In the genomic region with DNA sequence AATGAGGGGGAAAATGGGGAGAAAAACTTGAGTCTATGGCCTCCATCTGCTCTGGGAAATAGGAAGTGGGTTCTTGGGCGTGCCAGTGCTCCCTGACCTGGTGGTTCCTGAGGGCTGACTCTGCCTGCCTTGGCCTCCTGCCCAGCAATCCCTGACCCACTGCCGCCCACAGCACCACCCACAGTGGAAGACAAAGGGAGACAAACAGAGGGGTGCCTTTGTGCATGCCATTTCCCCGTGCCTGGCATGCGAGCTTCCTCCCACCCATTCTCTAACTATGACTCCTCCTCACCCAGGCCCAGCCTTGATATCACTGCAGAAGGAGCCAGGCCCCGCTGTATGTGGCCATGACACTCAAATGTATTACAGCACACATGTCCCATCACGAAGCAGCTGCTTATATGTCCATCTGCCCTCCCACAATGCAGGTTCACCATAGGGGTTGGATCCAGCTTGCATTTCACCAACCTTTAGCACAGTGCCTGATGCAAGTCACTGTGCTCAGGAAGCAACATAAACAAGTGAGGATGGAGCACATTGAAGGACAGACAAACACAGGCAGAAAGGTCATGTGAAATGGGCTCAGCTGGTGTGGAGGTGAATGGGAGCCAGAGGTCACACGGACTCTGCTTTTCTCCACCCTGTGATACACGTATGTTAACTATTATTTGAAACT, we compare ENCODE assay signal across 10 cellular contexts.
A peak's percentile ranks its signal among the peaks of the same experiment; 100 is the strongest.
DNase-seq lines count a peak whose midpoint lies in the region; ATAC-seq and TF ChIP-seq lines count a peak whose summit lies in the region.
"Had no signal": no experiment of that assay in that cellular context is flagged by ENCODE, and none has a peak within 500 bp of the region (broad histone marks: within the 10 kb centered on the region; RNA-seq: fewer than 3 reads in every experiment).

No MANE protein-coding gene starts in this region.

- H3K27me3 ChIP-seq in GM23338 (ENCODE audit: insufficient read depth) (no peaks in the 10 kb centered on the region), RWPE2 (ENCODE audit: insufficient read depth, poor library complexity, severe bottlenecking) (no peaks in the 10 kb centered on the region)

- H3K4me1 ChIP-seq in GM23338 (ENCODE audit: insufficient read depth) (peaks cover 12% of the 10 kb centered on the region), RWPE2 (ENCODE audit: insufficient read depth, poor library complexity, severe bottlenecking) (peaks cover 65% of the 10 kb centered on the region)

- H3K4me1 Mint-ChIP-seq in GM23338 (peaks cover 33% of the 10 kb centered on the region), WTC11 (peaks cover 30% of the 10 kb centered on the region)

- DNase-seq in GM23338 (ENCODE audit: low spot score) (no peak), RWPE2 (ENCODE audit: low spot score) (peak; percentile 98), epithelial cell of esophagus (ENCODE audit: low read depth) (peak; percentile 76), renal cortical epithelial cell (ENCODE audit: low read depth) (peak; percentile 85), WTC11 (ENCODE audit: low spot score) (no peak), T-helper 1 cell (no peak)
- DNase-seq: NCI-H2171 treated with DMSO at 0.1 percent for 48 hours; stimulated activated naive CD8-positive, alpha-beta T cell treated with anti-CD3 and anti-CD28 coated beads, Interleukin-15, Interleukin-2, amounts not matched to agents 100 U/mL and 50 U/mL, for 24 hours had no signal

- ATAC-seq in GM23338 = peak; percentile 8; the same call in 1 of the 3 replicates
- peak; percentile 59 for ATAC-seq in RWPE2 (ENCODE audit: low read depth)
- no peak for ATAC-seq in WTC11
- no peak for ATAC-seq in HG03565 (IDR thresholded peaks at IDR 0.05; ENCODE audit: unreplicated experiment)
- no peak for ATAC-seq in HG02870 (IDR thresholded peaks at IDR 0.05; ENCODE audit: unreplicated experiment)
- ATAC-seq: stimulated activated naive CD8-positive, alpha-beta T cell treated with anti-CD3 and anti-CD28 coated beads, Interleukin-15, Interleukin-2, amounts not matched to agents 100 U/mL and 50 U/mL, for 24 hours had no signal

- no peak overlapping the region for H3K4me2 ChIP-seq in GM23338

- no peaks in the 10 kb centered on the region for H4K20me1 ChIP-seq in GM23338 (replicated peaks; ENCODE audit: insufficient read depth)

- H3K36me3 ChIP-seq in GM23338 (ENCODE audit: insufficient read depth) (no peaks in the 10 kb centered on the region), RWPE2 (ENCODE audit: low read depth) (no peaks in the 10 kb centered on the region)

- H3K4me3 ChIP-seq in GM23338 = no peak overlapping the region
- H3K4me3 ChIP-seq in RWPE2 (ENCODE audit: severe bottlenecking) = no peak overlapping the region
- no peak overlapping the region for H3K4me3 ChIP-seq in epithelial cell of esophagus (ENCODE audit: low read length)

- H3K4me3 Mint-ChIP-seq in GM23338 (no peak overlapping the region), WTC11 (no peak overlapping the region)

- CTCF ChIA-PET in WTC11 (lab: Charles Lee) = interaction anchor here (1.3 to 8.4 kb wide), 3 partner anchors 48 to 204 kb away, joined by 4 to 144 read pairs (median 4); no protein-coding TSS in a partner anchor

- H3K9me3 Mint-ChIP-seq in GM23338 (no peaks in the 10 kb centered on the region), WTC11 (no peaks in the 10 kb centered on the region)

- peaks cover 9% of the 10 kb centered on the region for H3K27me3 Mint-ChIP-seq in GM23338 (ENCODE audit: insufficient read depth, low read depth, poor library complexity)
- H3K27me3 Mint-ChIP-seq in WTC11 (ENCODE audit: low read depth) = peaks cover 3% of the 10 kb centered on the region; the same call in 1 of the 2 replicates

- H2AFZ ChIP-seq in GM23338 = peak overlapping the region; percentile 24; the same call in 1 of the 2 replicates

- H3K79me2 ChIP-seq in GM23338 (replicated peaks; ENCODE audit: insufficient read depth) = no peaks in the 10 kb centered on the region

- no peak overlapping the region for H3K27ac ChIP-seq in GM23338 (ENCODE audit: low read depth)
- peak overlapping the region; percentile 100 for H3K27ac ChIP-seq in RWPE2 (ENCODE audit: poor library complexity, severe bottlenecking)

- H3K27ac Mint-ChIP-seq in GM23338 = no peak overlapping the region; the same call in none of the 2 replicates
- no peak overlapping the region for H3K27ac Mint-ChIP-seq in WTC11

- H3K9me3 ChIP-seq in RWPE2 (ENCODE audit: severe bottlenecking) = no peaks in the 10 kb centered on the region

- no peak for TF ChIP-seq CTCF in GM23338 (conservative IDR thresholded peaks at IDR 0.05; ENCODE audit: low read depth in 2 of 2)
- no peak for TF ChIP-seq CTCF in RWPE2 (IDR thresholded peaks at IDR 0.05; ENCODE audit: poor library complexity, severe bottlenecking)
- TF ChIP-seq CTCF in epithelial cell of esophagus (IDR thresholded peaks at IDR 0.05; ENCODE audit: insufficient read depth, low read depth, low read length, missing control alignments) = no peak
- no peak for TF ChIP-seq CTCF in WTC11 (IDR thresholded peaks at IDR 0.05)

- POLR2A ChIA-PET in WTC11 (lab: Charles Lee) = no interaction called here

- H3K36me3 Mint-ChIP-seq in GM23338 (ENCODE audit: low read depth) (no peaks in the 10 kb centered on the region), WTC11 (no peaks in the 10 kb centered on the region)

- H3K9me2 ChIP-seq in GM23338 (ENCODE audit: insufficient read depth) = no peaks in the 10 kb centered on the region

- H3F3A ChIP-seq in GM23338 (replicated peaks; ENCODE audit: low read depth) = no peaks in the 10 kb centered on the region

TF ChIP-seq in GM23338, 12 proteins besides CTCF, POLR2A, EP300 and RAD21 (continues in another document):
- no peak for TF ChIP-seq POLR2AphosphoS5 (IDR thresholded peaks at IDR 0.05; ENCODE audit: low read depth)

TF ChIP-seq in WTC11, 78 proteins besides CTCF, POLR2A, EP300 and RAD21:
- TF ChIP-seq SMAD3 (CRISPR knock-in tag; IDR thresholded peaks at IDR 0.05; ENCODE audit: borderline replicate concordance) (no peak), NFATC4 (CRISPR knock-in tag; IDR thresholded peaks at IDR 0.05) (no peak), ESRRA (CRISPR knock-in tag; IDR thresholded peaks at IDR 0.05; ENCODE audit: borderline replicate concordance) (no peak), FOXP1 (CRISPR knock-in tag; IDR thresholded peaks at IDR 0.05; ENCODE audit: borderline replicate concordance) (no peak), TCF7 (CRISPR knock-in tag; IDR thresholded peaks at IDR 0.05; ENCODE audit: low read depth) (no peak), ZNF423 (CRISPR knock-in tag; IDR thresholded peaks at IDR 0.05) (no peak), ATF1 (CRISPR knock-in tag; IDR thresholded peaks at IDR 0.05) (no peak), NR3C1 (CRISPR knock-in tag; conservative IDR thresholded peaks at IDR 0.05; ENCODE audit: low read depth) (no peak)
- TF ChIP-seq, protein P1, sequence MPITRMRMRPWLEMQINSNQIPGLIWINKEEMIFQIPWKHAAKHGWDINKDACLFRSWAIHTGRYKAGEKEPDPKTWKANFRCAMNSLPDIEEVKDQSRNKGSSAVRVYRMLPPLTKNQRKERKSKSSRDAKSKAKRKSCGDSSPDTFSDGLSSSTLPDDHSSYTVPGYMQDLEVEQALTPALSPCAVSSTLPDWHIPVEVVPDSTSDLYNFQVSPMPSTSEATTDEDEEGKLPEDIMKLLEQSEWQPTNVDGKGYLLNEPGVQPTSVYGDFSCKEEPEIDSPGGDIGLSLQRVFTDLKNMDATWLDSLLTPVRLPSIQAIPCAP (CRISPR knock-in tag; IDR thresholded peaks at IDR 0.05) = no peak
- TF ChIP-seq, protein P2, sequence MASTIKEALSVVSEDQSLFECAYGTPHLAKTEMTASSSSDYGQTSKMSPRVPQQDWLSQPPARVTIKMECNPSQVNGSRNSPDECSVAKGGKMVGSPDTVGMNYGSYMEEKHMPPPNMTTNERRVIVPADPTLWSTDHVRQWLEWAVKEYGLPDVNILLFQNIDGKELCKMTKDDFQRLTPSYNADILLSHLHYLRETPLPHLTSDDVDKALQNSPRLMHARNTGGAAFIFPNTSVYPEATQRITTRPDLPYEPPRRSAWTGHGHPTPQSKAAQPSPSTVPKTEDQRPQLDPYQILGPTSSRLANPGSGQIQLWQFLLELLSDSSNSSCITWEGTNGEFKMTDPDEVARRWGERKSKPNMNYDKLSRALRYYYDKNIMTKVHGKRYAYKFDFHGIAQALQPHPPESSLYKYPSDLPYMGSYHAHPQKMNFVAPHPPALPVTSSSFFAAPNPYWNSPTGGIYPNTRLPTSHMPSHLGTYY (CRISPR knock-in tag; IDR thresholded peaks at IDR 0.05) = no peak

Comparison
In these comparisons a context has a peak if more than half of its experiments do, and no peak if none do; other contexts are left out.
1. ATAC-seq: peak in GM23338 (single experiment) and RWPE2 (single experiment); none in WTC11 (single experiment), HG03565 (single experiment) and HG02870 (single experiment).
2. DNase-seq: peak in RWPE2 (single experiment), epithelial cell of esophagus (single experiment) and renal cortical epithelial cell (single experiment); none in GM23338 (single experiment), WTC11 (single experiment) and T-helper 1 cell (0 of 5).